In genomic region chr12:100268835-100269564, GRCh38 we compare ENCODE assay signal across 8 cellular contexts. TPM values are rescaled to one million over a fixed set of nuclear protein-coding genes. Genes with fewer than 3 reads are reported as not detected.
A peak's percentile ranks its signal among the peaks of the same experiment; 100 is the strongest.
DNase-seq lines count a peak whose midpoint lies in the region; ATAC-seq, FAIRE-seq and TF ChIP-seq lines count a peak whose summit lies in the region.

No MANE protein-coding gene starts in this region.

- H3K9me3 Mint-ChIP-seq in brain, result no peaks in the 10 kb centered on the region

- H3K36me3 Mint-ChIP-seq in brain, result peaks cover 20% of the 10 kb centered on the region

- peaks cover 12% of the 10 kb centered on the region for H3K27me3 Mint-ChIP-seq in brain

- H3K4me1 ChIP-seq in HUES48 (ENCODE audit: control insufficient read depth, insufficient read depth, low read length), result peaks cover 26% of the 10 kb centered on the region
- peaks cover 16 to 19% of the 10 kb centered on the region in 2 donors for H3K4me1 ChIP-seq in mucosa of rectum (ENCODE audit: control insufficient read depth in 2 of 2, insufficient read depth in 2 of 2, low read length in 2 of 2)

- ATAC-seq in GM19023 (IDR thresholded peaks at IDR 0.05; ENCODE audit: unreplicated experiment) (no peak), HG03520 (IDR thresholded peaks at IDR 0.05; ENCODE audit: unreplicated experiment) (no peak)

- no peak for TF ChIP-seq CTCF in BJ (IDR thresholded peaks at IDR 0.05; ENCODE audit: insufficient read depth, low read depth, low read length)
- TF ChIP-seq CTCF in brain (conservative IDR thresholded peaks at IDR 0.05), result no peak

- H3K4me3 ChIP-seq in BJ (ENCODE audit: low read depth, low read length) (peak overlapping the region; percentile 49), HUES48 (ENCODE audit: low read depth, low read length) (peak overlapping the region; percentile 88), mucosa of rectum (ENCODE audit: low read length in 2 of 2) (peak overlapping the region; percentile 83 to 92)

- DNase-seq in BJ (ENCODE audit: low read depth), result no peak
- no peak for DNase-seq in urothelium cell line (ENCODE audit: low spot score)
- no peak for DNase-seq in NCI-H1105 treated with DMSO at 0.1 percent for 48 hours (lab: John Stamatoyannopoulos, UW)

- no peaks in the 10 kb centered on the region for H3K36me3 ChIP-seq in BJ (ENCODE audit: control insufficient read depth, insufficient read depth, low read length)
- H3K36me3 ChIP-seq in HUES48 (ENCODE audit: control insufficient read depth, insufficient read depth, low read length), result no peaks in the 10 kb centered on the region
- H3K36me3 ChIP-seq in mucosa of rectum (ENCODE audit: control insufficient read depth in 2 of 2, insufficient read depth in 2 of 2, low read length in 2 of 2), result no peaks in the 10 kb centered on the region

- H3K4me1 Mint-ChIP-seq in brain, result peaks cover 74% of the 10 kb centered on the region

- POLR2A ChIA-PET in BJ (lab: Charles Lee), result no interaction called here

- CTCF ChIA-PET in BJ (lab: Yijun Ruan, JAX), result interaction anchor here (1.2 kb wide), 1 partner anchor 10 kb away, joined by 3 read pairs; no protein-coding TSS in a partner anchor

- H3K9me3 ChIP-seq in HUES48 (ENCODE audit: control insufficient read depth, insufficient read depth, low read length), result no peaks in the 10 kb centered on the region
- H3K9me3 ChIP-seq in mucosa of rectum (ENCODE audit: control insufficient read depth in 2 of 2, low read length in 2 of 2), result no peaks in the 10 kb centered on the region

- H3K4me3 Mint-ChIP-seq in brain, result peak overlapping the region; percentile 90 to 100 (median 97)

- no peak for FAIRE-seq in urothelium cell line (lab: Jason Lieb, UNC)

- H3K27me3 ChIP-seq in BJ (ENCODE audit: control insufficient read depth, insufficient read depth, low read length) (no peaks in the 10 kb centered on the region), HUES48 (ENCODE audit: control insufficient read depth, insufficient read depth, low read length) (no peaks in the 10 kb centered on the region), mucosa of rectum (ENCODE audit: control insufficient read depth in 2 of 2, insufficient read depth in 2 of 2, low read length in 2 of 2) (no peaks in the 10 kb centered on the region)

- H3K9ac ChIP-seq in HUES48 (ENCODE audit: low read depth, low read length) (no peak overlapping the region), mucosa of rectum (ENCODE audit: low read depth in 1 of 2, low read length in 2 of 2) (peak overlapping the region in 1 of 2 donors; percentile 99)

- H3K27ac ChIP-seq in HUES48 (ENCODE audit: low read depth, low read length) (no peak overlapping the region), mucosa of rectum (ENCODE audit: low read depth in 2 of 2, low read length in 2 of 2) (peak overlapping the region in 1 of 2 donors; percentile 20)

- peak overlapping the region; percentile 43 to 88 (median 82) for H3K27ac Mint-ChIP-seq in brain

RNA-seq across cellular contexts. Expression of gene SCYL2, which starts 2.0 kb away (rescaled TPM):
- polyA plus RNA-seq in BJ (2011; rRNA removed) (12.4 and 31.0 TPM in 2 replicates), brain (ENCODE audit: insufficient read depth, low read depth, low replicate concordance) (11.1 TPM)
- polyA minus RNA-seq in BJ (2011; rRNA and poly(A)+ RNA removed), result 34.7 and 38.5 TPM in 2 replicates

RNA-seq across cellular contexts. Expression of gene DEPDC4, which starts 2.1 kb away (rescaled TPM):
- polyA plus RNA-seq in BJ (2011; rRNA removed) (0.28 and 0.43 TPM in 2 replicates), brain (ENCODE audit: insufficient read depth, low read depth, low replicate concordance) (1.0 TPM)
- 0.19 and 0.31 TPM in 2 replicates for polyA minus RNA-seq in BJ (2011; rRNA and poly(A)+ RNA removed)
